In the genomic region with DNA sequence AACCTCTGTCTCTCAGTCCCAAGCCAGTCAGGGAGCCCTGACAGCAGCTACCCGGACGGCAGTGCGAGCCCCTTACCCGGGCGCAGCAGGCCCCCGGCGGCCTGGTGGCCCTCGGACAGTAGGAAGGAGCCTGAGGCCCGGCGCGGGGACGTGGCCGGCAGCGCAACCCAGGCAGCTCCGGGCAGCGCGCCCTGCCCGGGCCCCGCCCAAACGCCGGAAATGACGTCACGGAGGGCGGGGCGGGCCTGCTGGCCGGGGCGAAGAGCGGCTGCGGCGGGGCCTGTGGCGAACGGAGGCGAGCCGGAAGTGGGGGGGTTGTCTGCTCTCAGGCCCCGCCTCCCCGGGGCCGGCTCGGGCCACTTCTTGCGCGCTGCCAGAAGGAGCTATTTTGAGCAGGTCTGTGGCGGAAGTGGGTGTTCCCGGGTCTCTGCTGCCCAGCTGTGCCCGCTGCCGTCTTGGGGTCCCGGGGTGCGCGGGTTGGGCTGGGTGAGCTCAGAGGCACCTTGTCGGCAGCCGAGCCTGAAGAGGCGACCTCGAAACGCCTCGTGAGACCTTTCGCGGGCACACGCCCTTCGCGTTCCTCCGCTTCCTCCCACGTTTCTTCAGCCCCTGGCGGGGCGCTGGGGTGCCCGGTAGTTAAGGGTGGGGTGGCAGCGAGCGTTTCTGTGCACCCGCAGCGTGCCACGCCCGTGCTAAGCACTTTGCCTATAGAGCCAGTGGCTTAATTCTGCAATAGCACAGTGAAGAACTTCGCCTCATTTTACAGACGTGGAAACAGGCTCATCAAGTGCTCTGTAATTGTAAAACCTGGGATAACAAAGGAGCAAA, we compare ENCODE assay signal across 8 cellular contexts. TPM values are rescaled to one million over a fixed set of nuclear protein-coding genes. Genes with fewer than 3 reads are reported as not detected.
A peak's percentile ranks its signal among the peaks of the same experiment; 100 is the strongest.
DNase-seq lines count a peak whose midpoint lies in the region; ATAC-seq and TF ChIP-seq lines count a peak whose summit lies in the region.

C11orf24 (minus strand) TSS at position 193 of the 828 bp plus-strand sequence. CDS start 8,206 bp downstream, outside the sequence.

- H3K27ac ChIP-seq in osteoblast (ENCODE audit: low read depth, low read length) (peak within 1 kb of the TSS; percentile 98), testis (peak within 1 kb of the TSS; percentile 86 to 89)

- H3K79me2 ChIP-seq in osteoblast (ENCODE audit: insufficient read depth, low read length), result peaks cover 46% of the 10 kb centered on the region

- 0 to 1% methylated on average over 16 to 57 of the region's 71 CpGs for WGBS in testis, 2 donors

- intact Hi-C loops in testis (cut with DNase I; ENCODE audit: low total_unique reads), result no loop called here

- H3K4me3 ChIP-seq in osteoblast (ENCODE audit: insufficient read depth, low read length), result peak within 1 kb of the TSS; percentile 94
- peak within 1 kb of the TSS; percentile 73 to 95 for H3K4me3 ChIP-seq in testis

- H3K4me1 ChIP-seq in osteoblast (ENCODE audit: insufficient read depth, low read length) (peaks cover 21% of the 10 kb centered on the region), testis (peaks cover 23% of the 10 kb centered on the region)

- peak; percentile 82 for TF ChIP-seq POLR2A in testis (IDR thresholded peaks at IDR 0.05)

- H3K36me3 ChIP-seq in osteoblast (ENCODE audit: insufficient read depth, low read length) (peaks cover 16% of the 10 kb centered on the region), testis (ENCODE audit: low read depth, missing control alignments) (no peaks in the 10 kb centered on the region)

- ATAC-seq in HG02623 (IDR thresholded peaks at IDR 0.05; ENCODE audit: unreplicated experiment), result peak; percentile 85
- ATAC-seq in activated naive CD4-positive, alpha-beta T cell treated with anti-CD3 and anti-CD28 coated beads, Interleukin-2, amount 50 U/mL, for 72 hours, result peak; percentile 94 to 97

- no peaks in the 10 kb centered on the region for H3K9me3 ChIP-seq in osteoblast (ENCODE audit: low read depth, low read length)
- no peaks in the 10 kb centered on the region for H3K9me3 ChIP-seq in testis

- peaks cover 9 to 30% of the 10 kb centered on the region in 2 donors for H3K36me3 Mint-ChIP-seq in activated naive CD4-positive, alpha-beta T cell treated with anti-CD3 and anti-CD28 coated beads, Interleukin-2, amount 50 U/mL, for 72 hours

- TF ChIP-seq CTCF in GM10266 (IDR thresholded peaks at IDR 0.05; ENCODE audit: control insufficient read depth, insufficient read depth, low read depth, missing control alignments) (no peak), osteoblast (IDR thresholded peaks at IDR 0.05; ENCODE audit: extremely low read depth, low read depth, low read length) (no peak), testis (IDR thresholded peaks at IDR 0.05) (no peak)

- H3K27me3 ChIP-seq in osteoblast (ENCODE audit: insufficient read depth, low read length) (no peaks in the 10 kb centered on the region), testis (no peaks in the 10 kb centered on the region)

- H2AFZ ChIP-seq in osteoblast (ENCODE audit: low read length), result peak within 1 kb of the TSS; percentile 97

- no peaks in the 10 kb centered on the region for H3K9me3 Mint-ChIP-seq in activated naive CD4-positive, alpha-beta T cell treated with anti-CD3 and anti-CD28 coated beads, Interleukin-2, amount 50 U/mL, for 72 hours

- H4K20me1 ChIP-seq in osteoblast (ENCODE audit: insufficient read depth, low read length), result peaks cover 34% of the 10 kb centered on the region

- H3K4me2 ChIP-seq in osteoblast (ENCODE audit: insufficient read depth, low read length), result peak within 1 kb of the TSS; percentile 98

- DNase-seq in GM10266 (ENCODE audit: extremely low spot score), result peak; percentile 97
- peak; percentile 90 for DNase-seq in NCI-H1105 (lab: John Stamatoyannopoulos, UW)
- peak; percentile 84 for DNase-seq in SKM-1 (lab: John Stamatoyannopoulos, UW; ENCODE audit: unreplicated experiment)
- peak; percentile 97 for DNase-seq in activated naive CD4-positive, alpha-beta T cell treated with anti-CD3 and anti-CD28 coated beads, Interleukin-2, amount 50 U/mL, for 72 hours (ENCODE audit: low spot score in 2 of 2)
- peak; percentile 96 for DNase-seq in glomerular visceral epithelial cell (ENCODE audit: extremely low spot score)
- peak; percentile 100 for DNase-seq in osteoblast (ENCODE audit: insufficient read length, low spot score, missing footprints)
- peak; percentile 97 for DNase-seq in testis

- peak within 1 kb of the TSS; percentile 95 to 98 for H3K27ac Mint-ChIP-seq in activated naive CD4-positive, alpha-beta T cell treated with anti-CD3 and anti-CD28 coated beads, Interleukin-2, amount 50 U/mL, for 72 hours

RNA-seq across cellular contexts. Expression of gene C11orf24, which starts in this region (rescaled TPM):
- total RNA-seq in activated naive CD4-positive, alpha-beta T cell treated with anti-CD3 and anti-CD28 coated beads, Interleukin-2, amount 50 U/mL, for 72 hours, result 10 to 100 TPM; 31.7 to 36.5 TPM
- total RNA-seq in osteoblast (37.7 and 40.5 TPM in 2 replicates), testis (10 to 100 TPM; 65.7 to 87.7 TPM)
- polyA plus RNA-seq in testis (ENCODE audit: insufficient read depth, low read depth, low replicate concordance), result 29.6 TPM

Comparison
In these comparisons a context has a peak if more than half of its experiments do, and no peak if none do; other contexts are left out.
1. Peak in every context shown above with its lines: DNase-seq, ATAC-seq, H3K4me3 ChIP-seq and H3K27ac ChIP-seq.